Comparison of ENCODE assay signal across 8 cellular contexts in genomic region chr5:132736853-132737833, GRCh38. TPM values are rescaled to one million over a fixed set of nuclear protein-coding genes. Genes with fewer than 3 reads are reported as not detected.
DNase-seq lines count a peak whose midpoint lies in the region; ATAC-seq and TF ChIP-seq lines count a peak whose summit lies in the region.

KIF3A (minus strand) TSS chr5:132737546; CDS start chr5:132737419, 127 bp downstream.

- peak within 1 kb of the TSS; percentile 98 for H2AFZ ChIP-seq in parathyroid adenoma

- peak; percentile 94 to 97 (median 97) for DNase-seq in NCI-H1417 (lab: John Stamatoyannopoulos, UW)
- peak; percentile 95 to 98 for DNase-seq in SW 1271 (lab: John Stamatoyannopoulos, UW)
- DNase-seq in activated naive CD8-positive, alpha-beta T cell treated with anti-CD3 and anti-CD28 coated beads, Interleukin-2, amount 50 U/mL, for 16 hours (ENCODE audit: low read depth, low spot score) = peak; percentile 97
- peak; percentile 95 to 97 for DNase-seq in cardiac muscle cell (ENCODE audit: low read depth in 1 of 2, low spot score in 1 of 2)
- peak; percentile 98 for DNase-seq in transverse colon

- H3K79me2 ChIP-seq in parathyroid adenoma = peaks cover 7% of the 10 kb centered on the region

- TF ChIP-seq CTCF in GM12873 (IDR thresholded peaks at IDR 0.05; ENCODE audit: insufficient read depth, low read depth, low read length, missing control alignments) (peak; percentile 14), cardiac muscle cell (IDR thresholded peaks at IDR 0.05; ENCODE audit: low read depth, low read length) (peak; percentile 8), parathyroid adenoma (IDR thresholded peaks at IDR 0.05) (no peak), transverse colon (IDR thresholded peaks at IDR 0.05) (peak; percentile 20 to 67 (median 34))

- peak; percentile 38 for TF ChIP-seq POLR2A in transverse colon (IDR thresholded peaks at IDR 0.05)

- H3K27ac ChIP-seq in cardiac muscle cell = no peak within 1 kb of the TSS
- peak within 1 kb of the TSS; percentile 52 for H3K27ac ChIP-seq in parathyroid adenoma
- peak within 1 kb of the TSS; percentile 67 to 93 (median 86) for H3K27ac ChIP-seq in transverse colon

- peaks cover 5% of the 10 kb centered on the region for H3K4me1 ChIP-seq in cardiac muscle cell (ENCODE audit: low read depth)
- no peaks in the 10 kb centered on the region for H3K4me1 ChIP-seq in parathyroid adenoma
- peaks cover 0 to 12% (median 8%) of the 10 kb centered on the region in 4 donors for H3K4me1 ChIP-seq in transverse colon

- H3K36me3 ChIP-seq in cardiac muscle cell (peaks cover 3% of the 10 kb centered on the region), parathyroid adenoma (ENCODE audit: control insufficient read depth, insufficient read depth, low read length) (no peaks in the 10 kb centered on the region), transverse colon (no peaks in the 10 kb centered on the region)

- peak within 1 kb of the TSS; percentile 58 for H3K9ac ChIP-seq in parathyroid adenoma

- intact Hi-C loops in transverse colon (cut with DNase I; ENCODE audit: low total_unique reads) = no loop called here

- peak within 1 kb of the TSS; percentile 66 for H3K4me2 ChIP-seq in parathyroid adenoma (ENCODE audit: low read length)

- peaks cover 13% of the 10 kb centered on the region for H3K27me3 ChIP-seq in cardiac muscle cell
- no peaks in the 10 kb centered on the region for H3K27me3 ChIP-seq in parathyroid adenoma (ENCODE audit: control insufficient read depth, insufficient read depth, low read length)
- H3K27me3 ChIP-seq in transverse colon = peaks cover 19% of the 10 kb centered on the region

- WGBS in transverse colon (ENCODE audit: low coverage in 1 of 2), 2 donors = 1% methylated on average over 62 of the region's 81 CpGs; no CpG with 5 or more reads in 1 of the 2 donors

- no peaks in the 10 kb centered on the region for H3K9me3 ChIP-seq in cardiac muscle cell (ENCODE audit: low read depth)
- H3K9me3 ChIP-seq in parathyroid adenoma (ENCODE audit: control insufficient read depth, low read length) = no peaks in the 10 kb centered on the region
- H3K9me3 ChIP-seq in transverse colon = no peaks in the 10 kb centered on the region

- ATAC-seq in HG02759 (IDR thresholded peaks at IDR 0.05; ENCODE audit: unreplicated experiment) = peak; percentile 87

- TF ChIP-seq EP300 in transverse colon (IDR thresholded peaks at IDR 0.05; ENCODE audit: low read depth) = no peak

- in situ Hi-C loops in transverse colon (cut with MboI; ENCODE audit: low pct_ligation_motif_present in 1 of 4, low pct_unique_long_range_greater_than_20kb in 1 of 4, low sequenced_read_pairs in 3 of 4) = no loop called here

- peak within 1 kb of the TSS; percentile 85 for H3K4me3 ChIP-seq in cardiac muscle cell
- peak within 1 kb of the TSS; percentile 82 for H3K4me3 ChIP-seq in parathyroid adenoma (ENCODE audit: low read depth, low read length)
- peak within 1 kb of the TSS; percentile 69 to 90 (median 81) for H3K4me3 ChIP-seq in transverse colon

RNA-seq across cellular contexts. Expression of gene KIF3A, which starts in this region (rescaled TPM):
- 4.8 and 5.4 TPM in 2 replicates for total RNA-seq in cardiac muscle cell
- 10.5 and 13.4 TPM in 2 replicates for polyA plus RNA-seq in cardiac muscle cell
- total RNA-seq in transverse colon = 1 to 10 TPM; 1.9 to 7.0 (median 2.8) TPM
